In the genomic region with DNA sequence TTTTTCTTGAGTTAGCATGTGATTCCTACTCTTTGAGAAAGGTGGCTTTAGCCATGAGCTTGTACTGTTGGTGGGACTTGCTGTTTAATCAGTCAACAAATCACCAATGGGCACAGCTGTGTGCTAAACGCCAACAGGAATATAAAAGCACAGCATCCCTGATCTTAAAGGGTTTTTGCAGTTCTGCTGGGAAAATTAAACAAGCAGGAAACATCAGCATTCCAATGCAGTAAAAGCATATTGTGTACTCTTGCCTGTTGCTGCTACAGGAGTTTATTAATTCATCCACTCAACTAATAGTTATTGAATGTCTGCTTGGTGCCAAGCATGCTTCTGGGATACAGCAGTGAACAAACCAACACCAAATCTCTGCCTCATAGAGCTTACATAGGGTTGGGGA, we compare ENCODE assay signal across 1 cellular context.
TF ChIP-seq lines count a peak whose summit lies in the region.

No MANE protein-coding gene starts in this region.

TF ChIP-seq in SK-N-SH treated with all-trans-retinoic acid at 6 μM for 48 hours, 23 proteins besides CTCF, POLR2A, EP300 and RAD21 (continued from another document):
- TF ChIP-seq ESRRG (CRISPR knock-in tag; IDR thresholded peaks at IDR 0.05) (no peak), ZNF8 (CRISPR knock-in tag; IDR thresholded peaks at IDR 0.05) (no peak), TCF4 (CRISPR knock-in tag; IDR thresholded peaks at IDR 0.05; ENCODE audit: borderline replicate concordance) (no peak), BACH2 (CRISPR knock-in tag; IDR thresholded peaks at IDR 0.05; ENCODE audit: borderline replicate concordance) (no peak), CREB5 (CRISPR knock-in tag; IDR thresholded peaks at IDR 0.05; ENCODE audit: low read depth) (no peak), SNAI2 (CRISPR knock-in tag; IDR thresholded peaks at IDR 0.05) (no peak), TOX (CRISPR knock-in tag; IDR thresholded peaks at IDR 0.05; ENCODE audit: borderline replicate concordance) (no peak), ISL1 (CRISPR knock-in tag; IDR thresholded peaks at IDR 0.05) (no peak), GLIS3 (CRISPR knock-in tag; IDR thresholded peaks at IDR 0.05) (no peak)
- TF ChIP-seq, protein P1, sequence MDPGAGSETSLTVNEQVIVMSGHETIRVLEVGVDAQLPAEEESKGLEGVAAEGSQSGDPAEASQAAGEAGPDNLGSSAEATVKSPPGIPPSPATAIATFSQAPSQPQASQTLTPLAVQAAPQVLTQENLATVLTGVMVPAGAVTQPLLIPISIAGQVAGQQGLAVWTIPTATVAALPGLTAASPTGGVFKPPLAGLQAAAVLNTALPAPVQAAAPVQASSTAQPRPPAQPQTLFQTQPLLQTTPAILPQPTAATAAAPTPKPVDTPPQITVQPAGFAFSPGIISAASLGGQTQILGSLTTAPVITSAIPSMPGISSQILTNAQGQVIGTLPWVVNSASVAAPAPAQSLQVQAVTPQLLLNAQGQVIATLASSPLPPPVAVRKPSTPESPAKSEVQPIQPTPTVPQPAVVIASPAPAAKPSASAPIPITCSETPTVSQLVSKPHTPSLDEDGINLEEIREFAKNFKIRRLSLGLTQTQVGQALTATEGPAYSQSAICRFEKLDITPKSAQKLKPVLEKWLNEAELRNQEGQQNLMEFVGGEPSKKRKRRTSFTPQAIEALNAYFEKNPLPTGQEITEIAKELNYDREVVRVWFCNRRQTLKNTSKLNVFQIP (CRISPR knock-in tag; IDR thresholded peaks at IDR 0.05; ENCODE audit: borderline replicate concordance, low read depth) = no peak
